8 cellular contexts compared by ENCODE assay signal in genomic region chr2:32009479-32010256, GRCh38. TPM values are rescaled to one million over a fixed set of nuclear protein-coding genes. Genes with fewer than 3 reads are reported as not detected.
A peak's percentile ranks its signal among the peaks of the same experiment; 100 is the strongest.
DNase-seq lines count a peak whose midpoint lies in the region; ATAC-seq lines count a peak whose summit lies in the region.

No MANE protein-coding gene starts in this region.

- H3K9me3 Mint-ChIP-seq in activated naive CD8-positive, alpha-beta T cell (ENCODE audit: low read depth): no peaks in the 10 kb centered on the region

- peaks cover 50% of the 10 kb centered on the region for H3K79me2 ChIP-seq in ACC112 (ENCODE audit: control insufficient read depth, insufficient read depth, low read length, unreplicated experiment)

- peak; percentile 3 for ATAC-seq in GM18858 (IDR thresholded peaks at IDR 0.05; ENCODE audit: unreplicated experiment)
- ATAC-seq in HG03039 (IDR thresholded peaks at IDR 0.05; ENCODE audit: unreplicated experiment): peak; percentile 21

- H3K27me3 ChIP-seq in ACC112 (ENCODE audit: insufficient read depth, low read length) (no peaks in the 10 kb centered on the region), SJSA1 (replicated peaks) (no peaks in the 10 kb centered on the region)

- H3K27ac Mint-ChIP-seq in activated naive CD8-positive, alpha-beta T cell: peak overlapping the region; percentile 69

- H3K4me1 ChIP-seq in ACC112 (ENCODE audit: control insufficient read depth, insufficient read depth, low read length, unreplicated experiment) (peaks cover 19% of the 10 kb centered on the region), SJSA1 (replicated peaks) (peaks cover 18% of the 10 kb centered on the region)

- H3K36me3 ChIP-seq in ACC112 (ENCODE audit: insufficient read depth, low read length): no peaks in the 10 kb centered on the region
- H3K36me3 ChIP-seq in SJSA1: peaks cover 9% of the 10 kb centered on the region

- intact Hi-C loops in cardiac septum (cut with DNase I): loop anchor here (1.0 kb wide), 1 partner anchor 54 kb away; the partner anchor contains the start of gene SPAST

- peaks cover 10% of the 10 kb centered on the region for H3K36me3 Mint-ChIP-seq in activated naive CD8-positive, alpha-beta T cell

- no peaks in the 10 kb centered on the region for H3K27me3 Mint-ChIP-seq in activated naive CD8-positive, alpha-beta T cell

- H3K4me1 Mint-ChIP-seq in activated naive CD8-positive, alpha-beta T cell (ENCODE audit: low read depth): peaks cover 50% of the 10 kb centered on the region

- no peaks in the 10 kb centered on the region for H3K9me3 ChIP-seq in SJSA1 (replicated peaks)

- peak; percentile 47 to 55 for DNase-seq in SJSA1 (ENCODE audit: low read depth in 1 of 2, low spot score in 2 of 2)
- DNase-seq in cardiac septum (ENCODE audit: low spot score): peak; percentile 79
- DNase-seq in pons (ENCODE audit: low spot score): peak; percentile 5
- no peak for DNase-seq in SK-N-DZ (ENCODE audit: low spot score)

- H3K27ac ChIP-seq in ACC112 (ENCODE audit: low read depth, low read length): peak overlapping the region; percentile 30
- H3K27ac ChIP-seq in SJSA1: peak overlapping the region; percentile 39

- peak overlapping the region; percentile 97 for H3K4me3 Mint-ChIP-seq in activated naive CD8-positive, alpha-beta T cell

- H3K4me3 ChIP-seq in ACC112 (ENCODE audit: low read depth, low read length): peak overlapping the region; percentile 97
- peak overlapping the region; percentile 92 for H3K4me3 ChIP-seq in SJSA1

- H2AFZ ChIP-seq in ACC112 (ENCODE audit: low read length, unreplicated experiment): peak overlapping the region; percentile 28

RNA-seq across cellular contexts. Expression of gene MEMO1, which starts 1.1 kb away (rescaled TPM):
- total RNA-seq in SJSA1 (2014; rRNA removed; shearing (Covaris generic)): 50.2 and 54.6 TPM in 2 replicates
- 70.7 TPM for total RNA-seq in cardiac septum
- polyA plus RNA-seq in SK-N-DZ (2014; cell fraction: cytosol; rRNA removed): 31.9 and 34.7 TPM in 2 replicates
- polyA plus RNA-seq in SK-N-DZ (2014; cell fraction: nucleus; rRNA removed): 16.4 and 26.5 TPM in 2 replicates

RNA-seq across cellular contexts. Expression of gene DPY30, which starts 29.9 kb away (rescaled TPM):
- 99.9 and 116 TPM in 2 replicates for total RNA-seq in SJSA1 (2014; rRNA removed; shearing (Covaris generic))
- 37.2 TPM for total RNA-seq in cardiac septum
- polyA plus RNA-seq in SK-N-DZ (2014; cell fraction: cytosol; rRNA removed): 126 and 128 TPM in 2 replicates
- polyA plus RNA-seq in SK-N-DZ (2014; cell fraction: nucleus; rRNA removed): 39.7 and 79.3 TPM in 2 replicates

RNA-seq across cellular contexts. Expression of gene SPAST, which starts 53.7 kb away (rescaled TPM):
- total RNA-seq in SJSA1 (2014; rRNA removed; shearing (Covaris generic)): 16.7 and 19.1 TPM in 2 replicates
- total RNA-seq in cardiac septum: 8.1 TPM
- polyA plus RNA-seq in SK-N-DZ (2014; cell fraction: cytosol; rRNA removed): 30.6 and 32.4 TPM in 2 replicates
- 11.3 and 12.9 TPM in 2 replicates for polyA plus RNA-seq in SK-N-DZ (2014; cell fraction: nucleus; rRNA removed)
